In the genomic region with DNA sequence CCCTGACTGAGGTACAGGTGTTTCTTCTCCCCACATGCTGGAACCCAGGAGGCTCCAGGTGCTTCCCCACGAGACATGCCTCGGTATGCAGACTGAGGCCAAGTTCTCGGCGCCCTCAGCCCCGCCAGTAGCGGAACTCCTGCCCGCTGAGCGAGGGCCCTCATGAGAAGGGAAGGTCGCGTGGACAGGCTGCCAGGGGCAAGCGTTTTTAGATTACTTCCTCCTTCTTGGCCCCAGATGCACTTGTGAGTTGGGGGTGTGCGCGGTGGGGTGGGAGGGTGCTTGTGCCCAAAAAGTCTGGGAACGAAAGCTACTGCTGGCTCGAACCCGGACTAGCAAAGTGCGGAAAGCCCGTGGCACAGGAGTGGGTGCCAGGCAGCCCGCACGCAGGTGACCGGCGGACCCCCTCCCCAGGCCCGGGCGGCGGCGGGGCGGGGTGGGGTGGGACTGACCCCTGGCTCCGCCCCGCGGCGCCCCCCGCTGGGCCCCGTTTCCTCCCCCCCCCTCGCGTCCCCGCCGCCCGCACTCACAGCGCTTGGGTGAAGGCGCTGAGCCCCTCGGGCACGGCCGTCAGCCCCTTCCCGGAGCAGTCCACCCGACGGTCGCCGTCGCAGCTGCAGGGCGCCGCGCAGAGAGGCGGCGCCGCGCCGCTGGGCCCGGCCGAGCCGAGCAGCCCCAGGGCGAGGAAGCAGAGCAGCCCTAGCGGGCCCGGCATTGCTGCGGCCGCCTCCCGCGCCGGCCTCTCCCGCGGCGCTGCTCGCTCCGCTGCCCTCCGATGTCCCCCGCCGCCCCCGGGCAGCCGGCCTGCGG, we compare ENCODE assay signal across 8 cellular contexts. TPM values are rescaled to one million over a fixed set of nuclear protein-coding genes. Genes with fewer than 3 reads are reported as not detected.
DNase-seq lines count a peak whose midpoint lies in the region; ATAC-seq and TF ChIP-seq lines count a peak whose summit lies in the region.

No MANE protein-coding gene starts in this region.

- no peak overlapping the region for H3K27ac Mint-ChIP-seq in CD4-positive, alpha-beta T cell
- H3K27ac Mint-ChIP-seq in dendritic cell treated with granulocyte-macrophage colony-stimulating factor and Interleukin-4, amounts not matched to agents 40 ng/mL and 50 ng/mL, for 4 days: peak overlapping the region; percentile 82
- H3K27ac Mint-ChIP-seq in stimulated activated naive B cell treated with anti-CD40 and anti-IgM and Interleukin-4, amounts not matched to agents 10 μg/mL and 1 μg/mL and 100 μg/mL, for 72 hours: peak overlapping the region; percentile 44

- WGBS in right lobe of liver (ENCODE audit: insufficient coverage, low coverage, low lambda C conversion rate, missing lambda C conversion rate): 0% methylated on average over 17 of the region's 79 CpGs

- peaks cover 4% of the 10 kb centered on the region for H3K36me3 Mint-ChIP-seq in CD4-positive, alpha-beta T cell (ENCODE audit: low read depth)
- H3K36me3 Mint-ChIP-seq in dendritic cell treated with granulocyte-macrophage colony-stimulating factor and Interleukin-4, amounts not matched to agents 40 ng/mL and 50 ng/mL, for 4 days (ENCODE audit: low read depth): peaks cover 7% of the 10 kb centered on the region
- H3K36me3 Mint-ChIP-seq in stimulated activated naive B cell treated with anti-CD40 and anti-IgM and Interleukin-4, amounts not matched to agents 10 μg/mL and 1 μg/mL and 100 μg/mL, for 72 hours: peaks cover 0 to 3% of the 10 kb centered on the region in 2 donors

- ATAC-seq in CD4-positive, alpha-beta T cell (ENCODE audit: poor library complexity): peak; percentile 49
- peak; percentile 31 for ATAC-seq in GM19043 (IDR thresholded peaks at IDR 0.05; ENCODE audit: low read depth, unreplicated experiment)
- ATAC-seq in HG03342 (IDR thresholded peaks at IDR 0.05; ENCODE audit: unreplicated experiment): peak; percentile 42
- peak; percentile 20 to 54 (median 24) for ATAC-seq in right lobe of liver
- ATAC-seq in stimulated activated naive B cell treated with anti-CD40 and anti-IgM and Interleukin-4, amounts not matched to agents 10 μg/mL and 1 μg/mL and 100 μg/mL, for 72 hours (replicated peaks): peak; percentile 68 to 70

- TF ChIP-seq CTCF in CD4-positive, alpha-beta T cell (IDR thresholded peaks at IDR 0.05): no peak
- TF ChIP-seq CTCF in right lobe of liver (IDR thresholded peaks at IDR 0.05): no peak

- CTCF ChIA-PET in CD4-positive, alpha-beta T cell (lab: Charles Lee): interaction anchor here (4.1 kb wide), 1 partner anchor 14 kb away, joined by 24 read pairs; no protein-coding TSS in a partner anchor

- peak in 6 of 10 experiments; percentile 1 to 35 (median 10) for DNase-seq in CD4-positive, alpha-beta T cell
- DNase-seq in SW480 (ENCODE audit: low spot score) (peak; percentile 26), right lobe of liver (peak; percentile 51 to 69 (median 58)), amniotic stem cell (lab: John Stamatoyannopoulos, UW) (no peak)
- peak; percentile 11 for DNase-seq in stimulated activated naive B cell treated with anti-CD40 and anti-IgM and Interleukin-4, amounts not matched to agents 10 μg/mL and 1 μg/mL and 100 μg/mL, for 72 hours

- H3K9me3 Mint-ChIP-seq in CD4-positive, alpha-beta T cell: no peaks in the 10 kb centered on the region
- no peaks in the 10 kb centered on the region for H3K9me3 Mint-ChIP-seq in dendritic cell treated with granulocyte-macrophage colony-stimulating factor and Interleukin-4, amounts not matched to agents 40 ng/mL and 50 ng/mL, for 4 days
- no peaks in the 10 kb centered on the region for H3K9me3 Mint-ChIP-seq in stimulated activated naive B cell treated with anti-CD40 and anti-IgM and Interleukin-4, amounts not matched to agents 10 μg/mL and 1 μg/mL and 100 μg/mL, for 72 hours

- peaks cover 24% of the 10 kb centered on the region for H3K4me1 Mint-ChIP-seq in CD4-positive, alpha-beta T cell (ENCODE audit: low read depth)
- H3K4me1 Mint-ChIP-seq in dendritic cell treated with granulocyte-macrophage colony-stimulating factor and Interleukin-4, amounts not matched to agents 40 ng/mL and 50 ng/mL, for 4 days (ENCODE audit: low read depth): peaks cover 24% of the 10 kb centered on the region
- peaks cover 19 to 20% of the 10 kb centered on the region in 2 donors for H3K4me1 Mint-ChIP-seq in stimulated activated naive B cell treated with anti-CD40 and anti-IgM and Interleukin-4, amounts not matched to agents 10 μg/mL and 1 μg/mL and 100 μg/mL, for 72 hours

- TF ChIP-seq POLR2A in right lobe of liver (IDR thresholded peaks at IDR 0.05): no peak

- peak overlapping the region; percentile 91 for H3K4me3 Mint-ChIP-seq in CD4-positive, alpha-beta T cell
- peak overlapping the region; percentile 87 for H3K4me3 Mint-ChIP-seq in dendritic cell treated with granulocyte-macrophage colony-stimulating factor and Interleukin-4, amounts not matched to agents 40 ng/mL and 50 ng/mL, for 4 days
- peak overlapping the region; percentile 80 to 87 for H3K4me3 Mint-ChIP-seq in stimulated activated naive B cell treated with anti-CD40 and anti-IgM and Interleukin-4, amounts not matched to agents 10 μg/mL and 1 μg/mL and 100 μg/mL, for 72 hours

- peak overlapping the region; percentile 70 to 83 (median 73) for H3K4me3 ChIP-seq in right lobe of liver

- no peak overlapping the region for H3K27ac ChIP-seq in CD4-positive, alpha-beta T cell (ENCODE audit: low read depth, low read length)
- H3K27ac ChIP-seq in right lobe of liver: peak overlapping the region; percentile 89 to 98 (median 97)

- intact Hi-C loops in CD4-positive, alpha-beta T cell (cut with DNase I, micrococcal nuclease): loop anchor here (5.0 to 10.0 kb wide), 3 partner anchors 36 to 109 kb away; partner anchors contain the start of genes CCDC34 (in 2 of the 2) and LIN7C (in 1 of the 2)
- intact Hi-C loops in dendritic cell treated with granulocyte-macrophage colony-stimulating factor and Interleukin-4, amounts not matched to agents 40 ng/mL and 50 ng/mL, for 4 days (cut with micrococcal nuclease): loop anchor here (1.0 to 2.0 kb wide), 2 partner anchors 35 to 108 kb away; partner anchors contain the start of genes CCDC34 and LIN7C
- intact Hi-C loops in right lobe of liver (cut with DNase I): loop anchor here in 1 of 2 donors (10.0 kb wide), 1 partner anchor 167 kb away; no protein-coding TSS in a partner anchor

- H3K4me1 ChIP-seq in right lobe of liver: peaks cover 0 to 36% (median 3%) of the 10 kb centered on the region in 4 donors

- POLR2A ChIA-PET in CD4-positive, alpha-beta T cell (lab: Charles Lee): interaction anchor here (1.0 to 1.6 kb wide), 3 partner anchors 14 to 47 kb away, joined by 3 to 5 read pairs (median 5); no protein-coding TSS in a partner anchor

- H3K36me3 ChIP-seq in right lobe of liver: no peaks in the 10 kb centered on the region

- peaks cover 24% of the 10 kb centered on the region for H3K27me3 Mint-ChIP-seq in CD4-positive, alpha-beta T cell
- H3K27me3 Mint-ChIP-seq in dendritic cell treated with granulocyte-macrophage colony-stimulating factor and Interleukin-4, amounts not matched to agents 40 ng/mL and 50 ng/mL, for 4 days: peaks cover 26% of the 10 kb centered on the region
- no peaks in the 10 kb centered on the region for H3K27me3 Mint-ChIP-seq in stimulated activated naive B cell treated with anti-CD40 and anti-IgM and Interleukin-4, amounts not matched to agents 10 μg/mL and 1 μg/mL and 100 μg/mL, for 72 hours

- H3K27me3 ChIP-seq in CD4-positive, alpha-beta T cell (ENCODE audit: control insufficient read depth, insufficient read depth, low read length): peaks cover 18% of the 10 kb centered on the region
- no peaks in the 10 kb centered on the region for H3K27me3 ChIP-seq in right lobe of liver

- no peaks in the 10 kb centered on the region for H3K9me3 ChIP-seq in CD4-positive, alpha-beta T cell (ENCODE audit: control insufficient read depth, low read length)
- no peaks in the 10 kb centered on the region for H3K9me3 ChIP-seq in right lobe of liver

RNA-seq across cellular contexts. Expression of gene LGR4, which starts 0.8 kb away (rescaled TPM):
- under 1 TPM; 0.69 to 0.87 TPM for total RNA-seq in CD4-positive, alpha-beta T cell
- 10 to 100 TPM; 32.5 to 46.3 (median 44.1) TPM for total RNA-seq in right lobe of liver

RNA-seq across cellular contexts. Expression of gene LIN7C, which starts 34.8 kb away (rescaled TPM):
- 10 to 100 TPM; 27.1 to 27.6 TPM for total RNA-seq in CD4-positive, alpha-beta T cell
- 10 to 100 TPM; 22.6 to 33.2 (median 27.1) TPM for total RNA-seq in right lobe of liver

Comparison
In these comparisons a context has a peak if more than half of its experiments do, and no peak if none do; other contexts are left out.
1. RNA of gene LGR4, which starts 0.8 kb away (total RNA-seq): 32.5 to 46.3 TPM in right lobe of liver; 0.69 to 0.87 TPM in CD4-positive, alpha-beta T cell; every median in the first group is over 10 times any median in the second.
2. Peak in every context shown above with its lines, with median percentiles within 50 percentile points of each other: ATAC-seq and H3K4me3 Mint-ChIP-seq.